In genomic region chr2:77712601-77713000, GRCh38 we compare ENCODE assay signal across 33 cellular contexts.
"Had no signal": no experiment of that assay in that cellular context is flagged by ENCODE, and none has a peak within 500 bp of the region (broad histone marks: within the 10 kb centered on the region; RNA-seq: fewer than 3 reads in every experiment).

No MANE protein-coding gene starts in this region.

- H3K27ac ChIP-seq: adrenal gland, body of pancreas, brain microvascular endothelial cell, breast epithelium, VCaP had no signal

- H3K9me3 ChIP-seq: adrenal gland, body of pancreas, breast epithelium had no signal

- H3K4me3 ChIP-seq: adrenal gland, body of pancreas, breast epithelium had no signal

- FAIRE-seq: astrocyte, TTC549 had no signal

- H3K36me3 ChIP-seq: adrenal gland, brain microvascular endothelial cell, breast epithelium had no signal

- DNase-seq: activated B cell treated with CpG ODN at 0.5 μM for 24 hours; activated CD4-positive, alpha-beta memory T cell treated with anti-CD3 and anti-CD28 coated beads for 36 hours; activated CD4-positive, alpha-beta T cell treated with anti-CD3 and anti-CD28 coated beads for 4 hours; activated CD4-positive, alpha-beta T cell treated with anti-CD3 and anti-CD28 coated beads, Interleukin-2, amount 10 ng/mL, durations not matched to agents 24 days and 14 days; activated CD4-positive, alpha-beta T cell treated with anti-CD3 and anti-CD28 coated beads, Interleukin-2, amount 50 U/mL, for 1 hour; activated CD4-positive, alpha-beta T cell treated with anti-CD3 and anti-CD28 coated beads, Interleukin-2, amount 50 U/mL, for 4 hours; activated CD4-positive, CD25-positive, alpha-beta regulatory T cell treated with anti-CD3 and anti-CD28 coated beads, Interleukin-2, amount 50 U/mL, for 72 hours; activated CD8-positive, alpha-beta memory T cell treated with anti-CD3 and anti-CD28 coated beads, Interleukin-2, amount 50 U/mL, for 4 hours; activated CD8-positive, alpha-beta T cell treated with anti-CD3 and anti-CD28 coated beads for 36 hours; activated effector memory CD4-positive, alpha-beta T cell treated with anti-CD3 and anti-CD28 coated beads, Interleukin-2, amount 50 U/mL, for 16 hours; activated gamma-delta T cell treated with Interleukin-2 at 50 U/mL for 16 hours; activated naive CD4-positive, alpha-beta T cell; activated naive CD4-positive, alpha-beta T cell treated with anti-CD3 and anti-CD28 coated beads for 36 hours; activated naive CD4-positive, alpha-beta T cell treated with anti-CD3 and anti-CD28 coated beads, Interleukin-2, amount 50 U/mL, for 16 hours; activated naive CD8-positive, alpha-beta T cell treated with anti-CD3 and anti-CD28 coated beads for 36 hours; activated T-cell treated with anti-CD3 and anti-CD28 coated beads for 4 hours; activated T-cell treated with anti-CD3 and anti-CD28 coated beads, Interleukin-2, amount 50 U/mL, for 1 hour; activated T-cell treated with anti-CD3 and anti-CD28 coated beads, Interleukin-2, amount 50 U/mL, for 4 hours; activated T-cell treated with anti-CD3 and anti-CD28 coated beads, Interleukin-2, amount 50 U/mL, for 72 hours; adrenal gland; amniotic stem cell; aorta; body of pancreas; brain microvascular endothelial cell; central memory CD4-positive, alpha-beta T cell; T-helper 2 cell; T-helper 9 cell had no signal

- H3K27me3 ChIP-seq: adrenal gland, body of pancreas, brain microvascular endothelial cell, breast epithelium had no signal

- H3K4me1 ChIP-seq: adrenal gland, body of pancreas, breast epithelium had no signal

- ATAC-seq: activated CD8-positive, alpha-beta T cell treated with anti-CD3 and anti-CD28 coated beads for 36 hours; activated naive CD4-positive, alpha-beta T cell treated with anti-CD3 and anti-CD28 coated beads, Interleukin-2, amount 50 U/mL, for 72 hours; activated T-cell treated with anti-CD3 and anti-CD28 coated beads, Interleukin-2, amount 50 U/mL, for 4 hours; activated T-cell treated with anti-CD3 and anti-CD28 coated beads, Interleukin-2, amount 50 U/mL, for 72 hours; activated T-helper 17 cell treated with anti-CD3 and anti-CD28 coated beads, Interleukin-2, amount 50 U/mL, for 72 hours; body of pancreas had no signal
